In the genomic region with DNA sequence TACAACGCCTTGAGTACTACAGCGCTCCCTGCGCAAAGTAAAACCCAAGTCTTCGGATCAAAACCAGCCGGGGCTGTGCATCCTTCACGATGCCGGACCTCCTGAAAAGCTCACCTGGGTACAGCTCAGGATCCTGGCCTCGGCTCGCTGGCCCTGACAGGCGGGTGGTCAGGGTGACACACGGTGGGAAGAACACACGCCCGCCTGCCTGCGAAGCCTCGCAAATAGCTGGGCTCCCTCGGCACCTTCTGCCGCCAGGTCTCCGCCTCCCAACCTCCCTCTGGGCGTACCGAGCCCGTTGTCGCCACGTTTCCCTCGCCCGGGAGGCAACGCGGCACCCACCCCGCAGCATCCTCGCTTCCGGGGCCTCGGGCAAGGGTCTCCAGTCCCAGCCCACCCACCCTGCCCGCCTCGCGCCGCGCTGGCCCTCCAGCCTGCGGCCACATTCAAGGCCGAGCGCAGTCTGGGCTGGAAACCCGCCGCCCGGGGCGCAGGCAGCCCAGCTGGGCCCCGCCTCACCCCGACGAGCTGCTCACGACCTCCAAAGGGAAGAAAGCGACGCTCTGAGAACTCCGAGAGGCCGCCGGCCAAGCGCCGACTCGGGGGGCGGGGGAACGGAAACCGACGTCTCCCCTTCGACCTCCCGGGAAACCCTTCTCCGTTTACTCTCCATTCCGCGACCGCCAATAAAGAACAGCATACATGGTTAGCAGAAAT, we compare ENCODE assay signal across 8 cellular contexts. TPM values are rescaled to one million over a fixed set of nuclear protein-coding genes. Genes with fewer than 3 reads are reported as not detected.
DNase-seq lines count a peak whose midpoint lies in the region; ATAC-seq and TF ChIP-seq lines count a peak whose summit lies in the region.

No MANE protein-coding gene starts in this region.

- H3K27me3 Mint-ChIP-seq in natural killer cell treated with Interleukin-12 subunit alpha and Interleukin-12 subunit beta and Interleukin-15 and Interleukin-18, amount 100 ng/mL, for 72 hours, result no peaks in the 10 kb centered on the region

- H3K4me3 Mint-ChIP-seq in natural killer cell treated with Interleukin-12 subunit alpha and Interleukin-12 subunit beta and Interleukin-15 and Interleukin-18, amount 100 ng/mL, for 72 hours, result peak overlapping the region; percentile 99

- peak overlapping the region; percentile 80 for H3K4me3 ChIP-seq in AG04449 (ENCODE audit: low read depth, low read length)
- peak overlapping the region; percentile 84 for H3K4me3 ChIP-seq in fibroblast of the aortic adventitia (ENCODE audit: low read depth, low read length)

- no peaks in the 10 kb centered on the region for H3K36me3 Mint-ChIP-seq in natural killer cell treated with Interleukin-12 subunit alpha and Interleukin-12 subunit beta and Interleukin-15 and Interleukin-18, amount 100 ng/mL, for 72 hours

- TF ChIP-seq POLR2A in GM18951 (IDR thresholded peaks at IDR 0.05; ENCODE audit: extremely low read depth, insufficient read depth, insufficient read length), result peak; percentile 30

- ATAC-seq in HG03280 (IDR thresholded peaks at IDR 0.05; ENCODE audit: unreplicated experiment), result peak; percentile 27
- peak; percentile 36 to 56 for ATAC-seq in natural killer cell treated with Interleukin-12 subunit alpha and Interleukin-12 subunit beta and Interleukin-15 and Interleukin-18, amount 100 ng/mL, for 72 hours
- peak; percentile 37 for ATAC-seq in stimulated activated naive CD8-positive, alpha-beta T cell treated with anti-CD3 and anti-CD28 coated beads, Interleukin-15, Interleukin-2, amounts not matched to agents 100 U/mL and 50 U/mL, for 24 hours

- POLR2A ChIA-PET in AG04449 (lab: Yijun Ruan, JAX) (interaction anchor here (0.8 to 0.9 kb wide), 3 partner anchors 11 to 239 kb away, joined by 3 to 10 read pairs (median 3); a partner anchor contains a TSS), RWPE1 (lab: Yijun Ruan, JAX; ENCODE audit: low non-redundant PET) (interaction anchor here (1.2 kb wide), 1 partner anchor 240 kb away, joined by 3 read pairs; a partner anchor contains a TSS)

- H3K9me3 Mint-ChIP-seq in natural killer cell treated with Interleukin-12 subunit alpha and Interleukin-12 subunit beta and Interleukin-15 and Interleukin-18, amount 100 ng/mL, for 72 hours, result no peaks in the 10 kb centered on the region

- in situ Hi-C loops in GM18951 (cut with MboI; ENCODE audit: low sequenced_read_pairs, unreplicated experiment), result no loop called here

- H3K4me1 Mint-ChIP-seq in natural killer cell treated with Interleukin-12 subunit alpha and Interleukin-12 subunit beta and Interleukin-15 and Interleukin-18, amount 100 ng/mL, for 72 hours (ENCODE audit: low read depth in 2 of 2), result peaks cover 37 to 39% of the 10 kb centered on the region in 2 donors

- peak overlapping the region; percentile 99 for H3K27ac ChIP-seq in RWPE1

- CTCF ChIA-PET in AG04449 (lab: Yijun Ruan, JAX) (interaction anchor here (0.6 to 2.3 kb wide), 7 partner anchors 11 to 231 kb away, joined by 3 to 6 read pairs (median 4); no protein-coding TSS in a partner anchor), RWPE1 (lab: Yijun Ruan, JAX) (interaction anchor here (0.7 to 1.0 kb wide), 4 partner anchors 65 to 173 kb away, joined by 3 to 4 read pairs (median 4); no protein-coding TSS in a partner anchor)

- TF ChIP-seq CTCF in AG04449 (IDR thresholded peaks at IDR 0.05; ENCODE audit: insufficient read depth, low read length, missing control alignments) (no peak), RWPE1 (conservative IDR thresholded peaks at IDR 0.05; ENCODE audit: low read depth) (no peak), fibroblast of the aortic adventitia (IDR thresholded peaks at IDR 0.05; ENCODE audit: insufficient read depth, low read length) (no peak)

- peak overlapping the region; percentile 99 to 100 for H3K27ac Mint-ChIP-seq in natural killer cell treated with Interleukin-12 subunit alpha and Interleukin-12 subunit beta and Interleukin-15 and Interleukin-18, amount 100 ng/mL, for 72 hours

- DNase-seq in AG04449 (ENCODE audit: low read depth, low spot score), result no peak
- peak; percentile 43 for DNase-seq in RWPE1 (ENCODE audit: low spot score)
- peak; percentile 54 for DNase-seq in activated T-helper 9 cell treated with anti-CD3 and anti-CD28 coated beads, Interleukin-2, amount 50 U/mL, for 16 hours (ENCODE audit: low read depth)
- DNase-seq in fibroblast of the aortic adventitia (ENCODE audit: low read depth), result no peak
- peak; percentile 73 for DNase-seq in natural killer cell treated with Interleukin-12 subunit alpha and Interleukin-12 subunit beta and Interleukin-15 and Interleukin-18, amount 100 ng/mL, for 72 hours (ENCODE audit: low spot score)
- DNase-seq in stimulated activated naive CD8-positive, alpha-beta T cell treated with anti-CD3 and anti-CD28 coated beads, Interleukin-15, Interleukin-2, amounts not matched to agents 100 U/mL and 50 U/mL, for 24 hours, result peak; percentile 74

RNA-seq across cellular contexts. Expression of a gene that starts 0.5 kb away (rescaled TPM):
- 11.1 and 144 TPM in 2 replicates for total RNA-seq in fibroblast of the aortic adventitia (ENCODE audit: low replicate concordance)
- total RNA-seq in natural killer cell treated with Interleukin-12 subunit alpha and Interleukin-12 subunit beta and Interleukin-15 and Interleukin-18, amount 100 ng/mL, for 72 hours, result 10 to 100 TPM; 67.1 to 83.9 TPM

Comparison
In these comparisons a context has a peak if more than half of its experiments do, and no peak if none do; other contexts are left out.
1. DNase-seq: peak in RWPE1 (single experiment), activated T-helper 9 cell treated with anti-CD3 and anti-CD28 coated beads, Interleukin-2, amount 50 U/mL, for 16 hours (single experiment), natural killer cell treated with Interleukin-12 subunit alpha and Interleukin-12 subunit beta and Interleukin-15 and Interleukin-18, amount 100 ng/mL, for 72 hours (single experiment) and stimulated activated naive CD8-positive, alpha-beta T cell treated with anti-CD3 and anti-CD28 coated beads, Interleukin-15, Interleukin-2, amounts not matched to agents 100 U/mL and 50 U/mL, for 24 hours (single experiment); none in AG04449 (single experiment) and fibroblast of the aortic adventitia (single experiment).
2. Peak in every context shown above with its lines, with median percentiles within 50 percentile points of each other: ATAC-seq.